In the genomic region with DNA sequence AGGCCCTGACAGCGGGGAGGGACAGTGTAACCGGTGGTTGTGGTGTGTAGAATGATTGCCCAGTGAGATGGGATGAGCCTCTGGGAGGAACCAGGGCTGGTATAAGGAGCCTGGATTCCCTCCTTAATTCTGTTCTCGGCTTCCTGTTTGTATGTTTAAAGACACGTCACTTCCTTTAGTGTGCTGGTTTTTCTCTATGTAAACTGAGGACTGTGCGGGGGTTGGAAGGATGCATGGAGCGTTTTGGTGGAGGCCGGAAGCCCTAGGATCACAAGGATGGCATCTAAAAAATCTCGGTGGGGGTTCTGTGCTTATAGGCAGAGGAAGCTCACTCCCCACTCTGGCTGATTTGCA, we compare ENCODE assay signal across 8 cellular contexts. TPM values are rescaled to one million over a fixed set of nuclear protein-coding genes. Genes with fewer than 3 reads are reported as not detected.
A peak's percentile ranks its signal among the peaks of the same experiment; 100 is the strongest.
DNase-seq lines count a peak whose midpoint lies in the region; ATAC-seq, FAIRE-seq and TF ChIP-seq lines count a peak whose summit lies in the region.

No MANE protein-coding gene starts in this region.

- H3K27ac ChIP-seq in right cardiac atrium (ENCODE audit: low read length) (peak overlapping the region; percentile 79), smooth muscle cell (ENCODE audit: low read depth) (peak overlapping the region; percentile 98)

- no peaks in the 10 kb centered on the region for H3K9me3 Mint-ChIP-seq in activated T-helper 2 cell treated with anti-CD3 and anti-CD28 coated beads, Interferon-gamma antibody, Interleukin-2, Interleukin-4, amounts not matched to agents 10 μg/mL and 5 μg/mL and 100 μg/mL, durations not matched to agents 14 hours and 24 hours and 36 hours

- H3F3A ChIP-seq in smooth muscle cell (ENCODE audit: low read depth): peaks cover 16% of the 10 kb centered on the region

- DNase-seq in GM12864 (ENCODE audit: low read depth) (no peak), HT1080 (ENCODE audit: low read depth) (peak; percentile 78), right cardiac atrium (no peak), smooth muscle cell (lab: John Stamatoyannopoulos, UW; ENCODE audit: unreplicated experiment) (no peak), HTR-8/SVneo (ENCODE audit: insufficient read length, low spot score) (no peak), NCI-H2227 (lab: John Stamatoyannopoulos, UW; ENCODE audit: unreplicated experiment) (no peak)
- DNase-seq in activated T-helper 2 cell treated with anti-CD3 and anti-CD28 coated beads, Interferon-gamma antibody, Interleukin-2, Interleukin-4, amounts not matched to agents 10 μg/mL and 5 μg/mL and 100 μg/mL, durations not matched to agents 14 hours and 24 hours and 36 hours (ENCODE audit: low spot score): no peak

- H3K36me3 Mint-ChIP-seq in activated T-helper 2 cell treated with anti-CD3 and anti-CD28 coated beads, Interferon-gamma antibody, Interleukin-2, Interleukin-4, amounts not matched to agents 10 μg/mL and 5 μg/mL and 100 μg/mL, durations not matched to agents 14 hours and 24 hours and 36 hours (ENCODE audit: low read depth): peaks cover 31% of the 10 kb centered on the region

- H3K27me3 ChIP-seq in right cardiac atrium (ENCODE audit: control insufficient read depth, insufficient read depth) (no peaks in the 10 kb centered on the region), smooth muscle cell (ENCODE audit: low read depth) (no peaks in the 10 kb centered on the region)

- no peak for TF ChIP-seq CTCF in GM12864 (IDR thresholded peaks at IDR 0.05; ENCODE audit: low read depth, low read length, missing control alignments)
- TF ChIP-seq CTCF in smooth muscle cell (IDR thresholded peaks at IDR 0.05; ENCODE audit: borderline replicate concordance, insufficient read depth, poor library complexity, severe bottlenecking): no peak

- peaks cover 47% of the 10 kb centered on the region for H3K79me2 ChIP-seq in smooth muscle cell (ENCODE audit: low read depth)

- H2AFZ ChIP-seq in smooth muscle cell (ENCODE audit: low read depth): no peak overlapping the region

- no peaks in the 10 kb centered on the region for H3K9me3 ChIP-seq in right cardiac atrium (ENCODE audit: control insufficient read depth, low read length)
- H3K9me3 ChIP-seq in smooth muscle cell (replicated peaks; ENCODE audit: low read depth): no peaks in the 10 kb centered on the region

- peaks cover 48% of the 10 kb centered on the region for H3K4me1 Mint-ChIP-seq in activated T-helper 2 cell treated with anti-CD3 and anti-CD28 coated beads, Interferon-gamma antibody, Interleukin-2, Interleukin-4, amounts not matched to agents 10 μg/mL and 5 μg/mL and 100 μg/mL, durations not matched to agents 14 hours and 24 hours and 36 hours (ENCODE audit: low read depth)

- H3K4me2 ChIP-seq in smooth muscle cell: peak overlapping the region; percentile 86

- peaks cover 6% of the 10 kb centered on the region for H3K4me1 ChIP-seq in right cardiac atrium (ENCODE audit: control insufficient read depth, insufficient read depth, low read length)
- peaks cover 6% of the 10 kb centered on the region for H3K4me1 ChIP-seq in smooth muscle cell (ENCODE audit: low read depth)

- H3K27ac Mint-ChIP-seq in activated T-helper 2 cell treated with anti-CD3 and anti-CD28 coated beads, Interferon-gamma antibody, Interleukin-2, Interleukin-4, amounts not matched to agents 10 μg/mL and 5 μg/mL and 100 μg/mL, durations not matched to agents 14 hours and 24 hours and 36 hours: peak overlapping the region; percentile 95

- no peaks in the 10 kb centered on the region for H3K36me3 ChIP-seq in smooth muscle cell (ENCODE audit: low read depth)

- H3K4me3 Mint-ChIP-seq in activated T-helper 2 cell treated with anti-CD3 and anti-CD28 coated beads, Interferon-gamma antibody, Interleukin-2, Interleukin-4, amounts not matched to agents 10 μg/mL and 5 μg/mL and 100 μg/mL, durations not matched to agents 14 hours and 24 hours and 36 hours (ENCODE audit: low read depth): peak overlapping the region; percentile 85

- FAIRE-seq in HTR-8/SVneo (lab: Jason Lieb, UNC): no peak

- H3K4me3 ChIP-seq in GM12864 (ENCODE audit: low read depth, low read length) (peak overlapping the region; percentile 88), right cardiac atrium (ENCODE audit: low read length) (peak overlapping the region; percentile 68), smooth muscle cell (peak overlapping the region; percentile 82)

- intact Hi-C loops in activated T-helper 2 cell treated with anti-CD3 and anti-CD28 coated beads, Interferon-gamma antibody, Interleukin-2, Interleukin-4, amounts not matched to agents 10 μg/mL and 5 μg/mL and 100 μg/mL, durations not matched to agents 14 hours and 24 hours and 36 hours (cut with micrococcal nuclease): loop anchor here (1.0 to 10.0 kb wide), 3 partner anchors 15 to 214 kb away; partner anchors contain the start of gene ASB6
- intact Hi-C loops in right cardiac atrium (cut with DNase I): no loop called here

- ATAC-seq in right cardiac atrium (peak; percentile 1 to 7), GM21576 (IDR thresholded peaks at IDR 0.05; ENCODE audit: unreplicated experiment) (no peak)

- peaks cover under 1% of the 10 kb centered on the region for H3K27me3 Mint-ChIP-seq in activated T-helper 2 cell treated with anti-CD3 and anti-CD28 coated beads, Interferon-gamma antibody, Interleukin-2, Interleukin-4, amounts not matched to agents 10 μg/mL and 5 μg/mL and 100 μg/mL, durations not matched to agents 14 hours and 24 hours and 36 hours (ENCODE audit: low read depth)

- peaks cover 50% of the 10 kb centered on the region for H4K20me1 ChIP-seq in smooth muscle cell (ENCODE audit: low read depth)

- WGBS in right cardiac atrium: 4% methylated on average over 8 of the region's 8 CpGs
- 4% methylated on average over 8 of the region's 8 CpGs for WGBS in smooth muscle cell (ENCODE audit: low lambda C conversion rate)

- peak overlapping the region; percentile 96 for H3K9ac ChIP-seq in smooth muscle cell (ENCODE audit: low read depth)

RNA-seq across cellular contexts. Expression of gene NTMT1, which starts 1.0 kb away (rescaled TPM):
- total RNA-seq in HT1080 (2014; rRNA removed; shearing (Covaris generic)): 65.9 and 66.4 TPM in 2 replicates
- 55.8 and 77.9 TPM in 2 replicates for polyA plus RNA-seq in HT1080 (2015; cell fraction: cytosol; rRNA removed)
- 36.7 and 44.6 TPM in 2 replicates for polyA plus RNA-seq in HT1080 (2015; cell fraction: nucleus; rRNA removed)
- 58.4 and 61.5 TPM in 2 replicates for total RNA-seq in activated T-helper 2 cell treated with anti-CD3 and anti-CD28 coated beads, Interferon-gamma antibody, Interleukin-2, Interleukin-4, amounts not matched to agents 10 μg/mL and 5 μg/mL and 100 μg/mL, durations not matched to agents 14 hours and 24 hours and 36 hours
- 10 to 100 TPM; 45.0 to 55.2 (median 48.6) TPM for total RNA-seq in right cardiac atrium
- polyA plus RNA-seq in right cardiac atrium: 78.1 TPM
- total RNA-seq in smooth muscle cell: 24.7 and 42.9 TPM in 2 replicates
- polyA plus RNA-seq in smooth muscle cell: 118 and 129 TPM in 2 replicates

RNA-seq across cellular contexts. Expression of gene C9orf50, which starts 6.0 kb away (rescaled TPM):
- total RNA-seq in HT1080 (2014; rRNA removed; shearing (Covaris generic)): not detected in 2 replicates
- not detected in 2 replicates for polyA plus RNA-seq in HT1080 (2015; cell fraction: cytosol; rRNA removed)
- polyA plus RNA-seq in HT1080 (2015; cell fraction: nucleus; rRNA removed): 0.19 TPM in 1 of 2 replicates, not detected in the other
- total RNA-seq in activated T-helper 2 cell treated with anti-CD3 and anti-CD28 coated beads, Interferon-gamma antibody, Interleukin-2, Interleukin-4, amounts not matched to agents 10 μg/mL and 5 μg/mL and 100 μg/mL, durations not matched to agents 14 hours and 24 hours and 36 hours: not detected in 2 replicates
- total RNA-seq in right cardiac atrium: under 1 TPM in 1 of 4 donors, not detected in 3; 0.20 TPM
- not detected for polyA plus RNA-seq in right cardiac atrium
- total RNA-seq in smooth muscle cell: not detected in 2 replicates
- 0.59 TPM in 1 of 2 replicates, not detected in the other for polyA plus RNA-seq in smooth muscle cell

RNA-seq across cellular contexts. Expression of gene ASB6, which starts 15.0 kb away (rescaled TPM):
- 28.7 and 31.6 TPM in 2 replicates for total RNA-seq in HT1080 (2014; rRNA removed; shearing (Covaris generic))
- 26.7 and 31.9 TPM in 2 replicates for polyA plus RNA-seq in HT1080 (2015; cell fraction: cytosol; rRNA removed)
- 27.3 and 39.5 TPM in 2 replicates for polyA plus RNA-seq in HT1080 (2015; cell fraction: nucleus; rRNA removed)
- 21.4 and 22.1 TPM in 2 replicates for total RNA-seq in activated T-helper 2 cell treated with anti-CD3 and anti-CD28 coated beads, Interferon-gamma antibody, Interleukin-2, Interleukin-4, amounts not matched to agents 10 μg/mL and 5 μg/mL and 100 μg/mL, durations not matched to agents 14 hours and 24 hours and 36 hours
- 10 to 100 TPM in 3 of 4 donors, 1 to 10 TPM in 1; 9.1 to 10.7 (median 10.2) TPM for total RNA-seq in right cardiac atrium
- 9.8 TPM for polyA plus RNA-seq in right cardiac atrium
- total RNA-seq in smooth muscle cell: 10.9 and 13.8 TPM in 2 replicates
- polyA plus RNA-seq in smooth muscle cell: 22.2 and 26.0 TPM in 2 replicates

RNA-seq across cellular contexts. Expression of gene PRRX2, which starts 38.5 kb away (rescaled TPM):
- not detected in 2 replicates for total RNA-seq in HT1080 (2014; rRNA removed; shearing (Covaris generic))
- not detected in 2 replicates for polyA plus RNA-seq in HT1080 (2015; cell fraction: cytosol; rRNA removed)
- polyA plus RNA-seq in HT1080 (2015; cell fraction: nucleus; rRNA removed): not detected in 2 replicates
- total RNA-seq in activated T-helper 2 cell treated with anti-CD3 and anti-CD28 coated beads, Interferon-gamma antibody, Interleukin-2, Interleukin-4, amounts not matched to agents 10 μg/mL and 5 μg/mL and 100 μg/mL, durations not matched to agents 14 hours and 24 hours and 36 hours: 5.0 and 5.1 TPM in 2 replicates
- total RNA-seq in right cardiac atrium (1 to 10 TPM; 1.8 to 5.7 (median 3.7) TPM), smooth muscle cell (59.9 and 87.7 TPM in 2 replicates)
- polyA plus RNA-seq in right cardiac atrium (2.6 TPM), smooth muscle cell (180 and 234 TPM in 2 replicates)
